12 cellular contexts compared by ENCODE assay signal in the genomic region with DNA sequence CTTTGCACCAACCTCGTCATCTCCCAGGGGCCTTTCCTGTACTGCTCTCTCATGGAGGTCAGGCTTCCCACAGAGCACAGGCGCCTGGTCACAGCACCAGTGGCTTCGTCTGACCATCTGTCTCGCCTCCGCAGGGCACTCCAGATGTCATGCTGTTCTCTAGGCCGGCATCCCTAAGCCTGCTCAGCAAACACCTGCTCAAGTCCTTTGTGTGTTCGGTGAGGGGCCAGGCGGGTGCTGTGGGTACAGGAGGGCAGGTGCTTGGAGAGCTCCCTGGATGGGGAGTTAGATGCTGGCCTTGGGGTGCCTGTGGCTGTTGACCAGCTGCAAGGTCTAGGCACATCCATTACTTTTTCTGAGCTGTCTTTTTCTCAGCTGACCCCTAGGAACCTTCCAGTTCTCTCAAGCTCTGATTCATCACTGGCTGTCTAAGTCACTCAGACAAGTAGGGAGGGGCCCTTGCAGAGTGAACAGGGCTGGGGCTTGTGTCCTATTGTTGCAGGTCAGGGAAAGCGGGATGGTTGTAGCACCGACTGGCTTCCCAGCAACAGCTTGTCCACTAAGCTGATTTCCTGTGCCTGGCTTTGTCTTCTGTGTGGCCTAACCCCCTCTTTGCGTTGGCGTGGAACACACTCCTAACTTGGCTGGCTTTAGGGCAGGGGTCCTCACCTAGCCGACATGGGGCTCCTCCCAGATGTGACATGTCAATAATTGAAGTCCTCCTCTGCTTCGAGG. TPM values are rescaled to one million over a fixed set of nuclear protein-coding genes. Genes with fewer than 3 reads are reported as not detected.
A peak's percentile ranks its signal among the peaks of the same experiment; 100 is the strongest.
DNase-seq lines count a peak whose midpoint lies in the region; ATAC-seq and TF ChIP-seq lines count a peak whose summit lies in the region.
"Had no signal": no experiment of that assay in that cellular context is flagged by ENCODE, and none has a peak within 500 bp of the region (broad histone marks: within the 10 kb centered on the region; RNA-seq: fewer than 3 reads in every experiment).

No MANE protein-coding gene starts in this region.

- no peak overlapping the region for H2BK120ac ChIP-seq in trophoblast cell (ENCODE audit: insufficient read depth, low read length, poor library complexity)

- no peak overlapping the region for H4K12ac ChIP-seq in trophoblast cell (ENCODE audit: low read depth, low read length)

- H4K91ac ChIP-seq in trophoblast cell (ENCODE audit: low read depth, low read length) = no peak overlapping the region

- no peak overlapping the region for H3K27ac Mint-ChIP-seq in chondrocyte (ENCODE audit: unreplicated experiment)
- H3K27ac Mint-ChIP-seq in activated CD8-positive, alpha-beta T cell treated with anti-CD3 and anti-CD28 coated beads for 36 hours = no peak overlapping the region
- peak overlapping the region in 1 of 8 donors; percentile 8 for H3K27ac Mint-ChIP-seq in CD8-positive, alpha-beta memory T cell
- H3K27ac Mint-ChIP-seq: CD4-positive, alpha-beta T cell had no signal

- peaks cover 37 to 48% of the 10 kb centered on the region in 2 experiments for H3K36me3 ChIP-seq in trophoblast cell (ENCODE audit: control insufficient read depth in 1 of 2, insufficient read depth in 2 of 2, low read length in 2 of 2)
- H3K36me3 ChIP-seq in CD8-positive, alpha-beta memory T cell (ENCODE audit: insufficient read depth, low read length) = no peaks in the 10 kb centered on the region

- no peak overlapping the region for H3K14ac ChIP-seq in trophoblast cell (ENCODE audit: low read length)

- H3K4me3 Mint-ChIP-seq in chondrocyte (ENCODE audit: unreplicated experiment) = no peak overlapping the region
- H3K4me3 Mint-ChIP-seq in activated CD8-positive, alpha-beta T cell treated with anti-CD3 and anti-CD28 coated beads for 36 hours = no peak overlapping the region
- no peak overlapping the region for H3K4me3 Mint-ChIP-seq in CD8-positive, alpha-beta memory T cell
- H3K4me3 Mint-ChIP-seq: CD4-positive, alpha-beta T cell had no signal

- H3K27me3 ChIP-seq in trophoblast cell (ENCODE audit: insufficient read depth, low read length) = no peaks in the 10 kb centered on the region
- no peaks in the 10 kb centered on the region for H3K27me3 ChIP-seq in CD8-positive, alpha-beta memory T cell (ENCODE audit: insufficient read depth, low read length, poor library complexity, severe bottlenecking)

- no peak overlapping the region for H3K4me2 ChIP-seq in trophoblast cell (ENCODE audit: low read length)

- H2AK5ac ChIP-seq in trophoblast cell (ENCODE audit: low read length) = no peak overlapping the region

- CTCF ChIA-PET in activated CD8-positive, alpha-beta T cell treated with anti-CD3 and anti-CD28 coated beads for 36 hours (lab: Charles Lee) = no interaction called here
- CTCF ChIA-PET in CD8-positive, alpha-beta memory T cell (lab: Charles Lee) = no interaction called here

- no peak overlapping the region for H2AFZ ChIP-seq in trophoblast cell (ENCODE audit: insufficient read depth, low read length, poor library complexity)

- intact Hi-C loops in activated CD8-positive, alpha-beta T cell treated with anti-CD3 and anti-CD28 coated beads for 36 hours (cut with micrococcal nuclease) = no loop called here

- H3K4ac ChIP-seq in trophoblast cell (ENCODE audit: low read depth, low read length) = no peak overlapping the region

- peak; percentile 9 for DNase-seq in HT1080 (ENCODE audit: low read depth)
- peak; percentile 59 for DNase-seq in NCI-H2196 (lab: John Stamatoyannopoulos, UW; ENCODE audit: unreplicated experiment)
- DNase-seq in chondrocyte (ENCODE audit: low spot score) = peak; percentile 32
- DNase-seq in trophoblast cell = no peak
- no peak for DNase-seq in activated CD8-positive, alpha-beta T cell treated with anti-CD3 and anti-CD28 coated beads for 36 hours
- DNase-seq in AG08395 (ENCODE audit: low spot score) = no peak
- DNase-seq in CD8-positive, alpha-beta memory T cell = no peak
- DNase-seq: activated CD8-positive, alpha-beta memory T cell treated with anti-CD3 and anti-CD28 coated beads, Interleukin-2, amount 50 U/mL, for 48 hours; CD4-positive, alpha-beta T cell; NCI-H446; right cardiac atrium had no signal

- H3K4me1 ChIP-seq in trophoblast cell (ENCODE audit: control insufficient read depth in 1 of 2, insufficient read depth in 2 of 2, low read length in 2 of 2) = no peaks in the 10 kb centered on the region
- no peaks in the 10 kb centered on the region for H3K4me1 ChIP-seq in CD8-positive, alpha-beta memory T cell (ENCODE audit: insufficient read depth, low read length)

- no peaks in the 10 kb centered on the region for H3K4me1 Mint-ChIP-seq in chondrocyte (ENCODE audit: low read depth)
- H3K4me1 Mint-ChIP-seq in activated CD8-positive, alpha-beta T cell treated with anti-CD3 and anti-CD28 coated beads for 36 hours (ENCODE audit: low read depth) = no peaks in the 10 kb centered on the region
- no peaks in the 10 kb centered on the region for H3K4me1 Mint-ChIP-seq in CD8-positive, alpha-beta memory T cell

- H3K9ac ChIP-seq in trophoblast cell (ENCODE audit: low read length) = no peak overlapping the region

- H3K18ac ChIP-seq in trophoblast cell (ENCODE audit: low read length) = no peak overlapping the region

- H3K27ac ChIP-seq in trophoblast cell (ENCODE audit: low read depth, low read length) = no peak overlapping the region
- H3K27ac ChIP-seq in CD8-positive, alpha-beta memory T cell (ENCODE audit: low read depth, low read length) = no peak overlapping the region

- H3K4me3 ChIP-seq in trophoblast cell (ENCODE audit: low read depth, low read length) = peak overlapping the region; percentile 55
- H3K4me3 ChIP-seq in CD8-positive, alpha-beta memory T cell (ENCODE audit: low read length) = no peak overlapping the region

- ATAC-seq in activated CD8-positive, alpha-beta T cell treated with anti-CD3 and anti-CD28 coated beads for 36 hours = no peak
- ATAC-seq: right cardiac atrium had no signal

- no peak for TF ChIP-seq CTCF in chondrocyte (IDR thresholded peaks at IDR 0.05)
- TF ChIP-seq CTCF in activated CD8-positive, alpha-beta T cell treated with anti-CD3 and anti-CD28 coated beads for 36 hours (IDR thresholded peaks at IDR 0.05) = no peak

- H2BK5ac ChIP-seq in trophoblast cell (ENCODE audit: low read depth, low read length, poor library complexity) = no peak overlapping the region

- WGBS in trophoblast cell (ENCODE audit: extremely low coverage, insufficient coverage, insufficient read length) = no CpG with 5 or more reads among the region's 14 CpGs

- H2BK12ac ChIP-seq in trophoblast cell (ENCODE audit: low read length) = no peak overlapping the region

- H3K27me3 Mint-ChIP-seq in chondrocyte (ENCODE audit: low read depth) = no peaks in the 10 kb centered on the region
- no peaks in the 10 kb centered on the region for H3K27me3 Mint-ChIP-seq in activated CD8-positive, alpha-beta T cell treated with anti-CD3 and anti-CD28 coated beads for 36 hours
- no peaks in the 10 kb centered on the region for H3K27me3 Mint-ChIP-seq in CD8-positive, alpha-beta memory T cell
- H3K27me3 Mint-ChIP-seq: CD4-positive, alpha-beta T cell had no signal

- POLR2A ChIA-PET in activated CD8-positive, alpha-beta T cell treated with anti-CD3 and anti-CD28 coated beads for 36 hours (lab: Charles Lee) = no interaction called here
- POLR2A ChIA-PET in CD8-positive, alpha-beta memory T cell (lab: Charles Lee) = no interaction called here

- peaks cover 8% of the 10 kb centered on the region for H3K9me3 Mint-ChIP-seq in chondrocyte (ENCODE audit: low read depth)
- peaks cover 4% of the 10 kb centered on the region for H3K9me3 Mint-ChIP-seq in activated CD8-positive, alpha-beta T cell treated with anti-CD3 and anti-CD28 coated beads for 36 hours
- H3K9me3 Mint-ChIP-seq in CD8-positive, alpha-beta memory T cell = no peaks in the 10 kb centered on the region

- peaks cover 2% of the 10 kb centered on the region for H3K9me3 ChIP-seq in trophoblast cell (ENCODE audit: insufficient read depth, low read depth, low read length)
- H3K9me3 ChIP-seq in CD8-positive, alpha-beta memory T cell (ENCODE audit: low read length) = no peaks in the 10 kb centered on the region

- H3K79me1 ChIP-seq in trophoblast cell (ENCODE audit: low read length) = no peaks in the 10 kb centered on the region

- H3K79me2 ChIP-seq in trophoblast cell (ENCODE audit: control insufficient read depth, insufficient read depth, low read length, poor library complexity) = no peaks in the 10 kb centered on the region

- no peak overlapping the region for H4K8ac ChIP-seq in trophoblast cell (ENCODE audit: low read depth, low read length)

- H3K23ac ChIP-seq in trophoblast cell (ENCODE audit: low read length) = peak overlapping the region; percentile 2

- peaks cover 7% of the 10 kb centered on the region for H3K36me3 Mint-ChIP-seq in chondrocyte (ENCODE audit: low read depth)
- H3K36me3 Mint-ChIP-seq in activated CD8-positive, alpha-beta T cell treated with anti-CD3 and anti-CD28 coated beads for 36 hours (ENCODE audit: low read depth) = peaks cover 68% of the 10 kb centered on the region
- no peaks in the 10 kb centered on the region for H3K36me3 Mint-ChIP-seq in CD8-positive, alpha-beta memory T cell

RNA-seq across cellular contexts. Expression of a gene that starts 9.2 kb away (rescaled TPM):
- not detected in 2 replicates for total RNA-seq in HT1080 (2014; rRNA removed; shearing (Covaris generic))
- polyA plus RNA-seq in HT1080 (2015; cell fraction: cytosol; rRNA removed) = not detected in 2 replicates
- not detected in 2 replicates for polyA plus RNA-seq in HT1080 (2015; cell fraction: nucleus; rRNA removed)
- not detected in 3 replicates for total RNA-seq in chondrocyte
- polyA plus RNA-seq in trophoblast cell (2013) = not detected in 2 replicates
- total RNA-seq in activated CD8-positive, alpha-beta T cell treated with anti-CD3 and anti-CD28 coated beads for 36 hours = not detected
- total RNA-seq in CD8-positive, alpha-beta memory T cell = not detected
- not detected for polyA plus RNA-seq in CD8-positive, alpha-beta memory T cell
- total RNA-seq: CD4-positive, alpha-beta T cell; fibroblast of villous mesenchyme had no signal

RNA-seq across cellular contexts. Expression of a gene that starts 35.3 kb away (rescaled TPM):
- total RNA-seq in HT1080 (2014; rRNA removed; shearing (Covaris generic)) = 56.6 and 59.7 TPM in 2 replicates
- polyA plus RNA-seq in HT1080 (2015; cell fraction: cytosol; rRNA removed) = 39.8 and 46.2 TPM in 2 replicates
- 51.6 and 61.3 TPM in 2 replicates for polyA plus RNA-seq in HT1080 (2015; cell fraction: nucleus; rRNA removed)
- 2.2 to 13.3 TPM (median 2.9 TPM) in 3 replicates for total RNA-seq in chondrocyte
- polyA plus RNA-seq in trophoblast cell (2013) = 13.0 and 13.1 TPM in 2 replicates
- total RNA-seq in activated CD8-positive, alpha-beta T cell treated with anti-CD3 and anti-CD28 coated beads for 36 hours = 100 to 1,000 TPM; 109 to 111 TPM
- 100 to 1,000 TPM in 1 of 2 experiments, 10 to 100 TPM in 1; 99.0 to 101 TPM for total RNA-seq in CD8-positive, alpha-beta memory T cell
- polyA plus RNA-seq in CD8-positive, alpha-beta memory T cell = 0.17 TPM

RNA-seq across cellular contexts. Expression of a gene that starts 36.0 kb away (rescaled TPM):
- total RNA-seq in HT1080 (2014; rRNA removed; shearing (Covaris generic)) = 94.0 and 115 TPM in 2 replicates
- polyA plus RNA-seq in HT1080 (2015; cell fraction: cytosol; rRNA removed) = 52.7 and 70.3 TPM in 2 replicates
- polyA plus RNA-seq in HT1080 (2015; cell fraction: nucleus; rRNA removed) = 61.7 and 63.6 TPM in 2 replicates
- 75.8 to 81.2 TPM (median 76.2 TPM) in 3 replicates for total RNA-seq in chondrocyte
- 132 TPM in 2 replicates for polyA plus RNA-seq in trophoblast cell (2013)
- total RNA-seq in activated CD8-positive, alpha-beta T cell treated with anti-CD3 and anti-CD28 coated beads for 36 hours = 10 to 100 TPM; 65.0 to 78.0 TPM
- 10 to 100 TPM; 87.3 to 88.8 TPM for total RNA-seq in CD8-positive, alpha-beta memory T cell
- 82.7 TPM for polyA plus RNA-seq in CD8-positive, alpha-beta memory T cell

Comparison
In these comparisons a context has a peak if more than half of its experiments do, and no peak if none do; other contexts are left out.
1. DNase-seq: peak in HT1080 (single experiment), NCI-H2196 (single experiment) and chondrocyte (single experiment); none in trophoblast cell (0 of 2), activated CD8-positive, alpha-beta T cell treated with anti-CD3 and anti-CD28 coated beads for 36 hours (single experiment), AG08395 (single experiment) and CD8-positive, alpha-beta memory T cell (0 of 5).